In genomic region chr5:32363030-32363429, GRCh38 we compare ENCODE assay signal across 17 cellular contexts. TPM values are rescaled to one million over a fixed set of nuclear protein-coding genes. Genes with fewer than 3 reads are reported as not detected.
A peak's percentile ranks its signal among the peaks of the same experiment; 100 is the strongest.
DNase-seq lines count a peak whose midpoint lies in the region; ATAC-seq, FAIRE-seq and TF ChIP-seq lines count a peak whose summit lies in the region.
"Had no signal": no experiment of that assay in that cellular context is flagged by ENCODE, and none has a peak within 500 bp of the region (broad histone marks: within the 10 kb centered on the region; RNA-seq: fewer than 3 reads in every experiment).

No MANE protein-coding gene starts in this region.

- H3K36me3 ChIP-seq in H1 (ENCODE audit: control insufficient read depth in 2 of 4, insufficient read depth in 4 of 4, low read length in 3 of 4): peaks cover 0 to 24% (median 5%) of the 10 kb centered on the region in 4 experiments; a peak in 5 of 8 replicates

- no peak overlapping the region for H4K8ac ChIP-seq in H1 (ENCODE audit: extremely low read depth, insufficient read depth, low read length)

- no peak overlapping the region for H2AFZ ChIP-seq in H1 (ENCODE audit: low read length)
- H2AFZ ChIP-seq: GM23338 had no signal

- H3K4me3 Mint-ChIP-seq in activated naive CD8-positive, alpha-beta T cell: no peak overlapping the region
- no peak overlapping the region for H3K4me3 Mint-ChIP-seq in activated naive CD8-positive, alpha-beta T cell treated with anti-CD3 and anti-CD28 coated beads, Interleukin-2, amount 50 U/mL, for 24 hours
- H3K4me3 Mint-ChIP-seq: CD4-positive, alpha-beta T cell; GM23338; H9 had no signal

- no peak for TF ChIP-seq CTCF in H1 (IDR thresholded peaks at IDR 0.05; ENCODE audit: control extremely low read depth in 1 of 3, insufficient read depth in 1 of 3, low read depth in 1 of 3, low read length in 3 of 3)

- no peak overlapping the region for H3K23ac ChIP-seq in H1 (ENCODE audit: insufficient read length)

- H3K4ac ChIP-seq in H1 (replicated peaks; ENCODE audit: insufficient read length, low read depth, low read length): no peak overlapping the region

- POLR2A ChIA-PET in H1 (lab: Charles Lee; ENCODE audit: partially characterized antibody): no interaction called here

- FAIRE-seq in H54 (lab: Jason Lieb, UNC) (peak; percentile 68), H1 (lab: Jason Lieb, UNC) (no peak), RCC 7860 (lab: Jason Lieb, UNC) (no peak)
- FAIRE-seq: A204.1 had no signal

- no peak overlapping the region for H3K18ac ChIP-seq in H1 (ENCODE audit: extremely low read depth, low read length)

- no peak overlapping the region for H2BK120ac ChIP-seq in H1 (replicated peaks; ENCODE audit: low read depth, low read length)

- no peaks in the 10 kb centered on the region for H4K20me1 ChIP-seq in H1 (replicated peaks in 1 of 2; ENCODE audit: control insufficient read depth in 1 of 2, insufficient read depth in 2 of 2, low read length in 2 of 2)

- H3K79me2 ChIP-seq in H1 (ENCODE audit: control insufficient read depth in 1 of 2, insufficient read depth in 2 of 2, low read length in 2 of 2): no peaks in the 10 kb centered on the region

- no peak overlapping the region for H3K4me3 ChIP-seq in H1 (ENCODE audit: extremely low read depth in 1 of 4, insufficient read depth in 2 of 4, low read depth in 3 of 4, low read length in 4 of 4)
- H3K4me3 ChIP-seq: GM23338 had no signal

- H3K4me1 ChIP-seq in H1 (replicated peaks in 1 of 4; ENCODE audit: control insufficient read depth in 3 of 4, insufficient read depth in 4 of 4, low read length in 3 of 4): peaks cover 0 to 2% (median 0%) of the 10 kb centered on the region in 4 experiments; a peak in 1 of 7 replicates
- H3K4me1 ChIP-seq: Caco-2 had no signal

- H3K9me3 ChIP-seq in H1 (ENCODE audit: insufficient read depth in 2 of 2, low read depth in 1 of 2, low read length in 1 of 2): no peaks in the 10 kb centered on the region
- H3K9me3 ChIP-seq: Caco-2 had no signal

- H3K4me2 ChIP-seq in H1 (ENCODE audit: insufficient read depth in 1 of 2, low read depth in 2 of 2, low read length in 2 of 2): no peak overlapping the region
- H3K4me2 ChIP-seq: GM23338 had no signal

- no peak overlapping the region for H2BK12ac ChIP-seq in H1 (ENCODE audit: low read depth, low read length)

- H4K91ac ChIP-seq in H1 (replicated peaks; ENCODE audit: insufficient read length, low read length): no peak overlapping the region

- H3K36me3 Mint-ChIP-seq in activated naive CD8-positive, alpha-beta T cell: peaks cover 7% of the 10 kb centered on the region
- peaks cover 30% of the 10 kb centered on the region for H3K36me3 Mint-ChIP-seq in activated naive CD8-positive, alpha-beta T cell treated with anti-CD3 and anti-CD28 coated beads, Interleukin-2, amount 50 U/mL, for 24 hours (ENCODE audit: low read depth)

- H2BK15ac ChIP-seq in H1 (ENCODE audit: low read length): no peak overlapping the region

- no peak overlapping the region for H3K14ac ChIP-seq in H1 (ENCODE audit: insufficient read length)

- H3K4me1 Mint-ChIP-seq in activated naive CD8-positive, alpha-beta T cell (ENCODE audit: low read depth): no peaks in the 10 kb centered on the region
- peaks cover under 1% of the 10 kb centered on the region for H3K4me1 Mint-ChIP-seq in activated naive CD8-positive, alpha-beta T cell treated with anti-CD3 and anti-CD28 coated beads, Interleukin-2, amount 50 U/mL, for 24 hours

- H2AK5ac ChIP-seq in H1 (ENCODE audit: low read depth, low read length): no peak overlapping the region

- H2BK5ac ChIP-seq in H1 (ENCODE audit: low read depth, low read length): no peak overlapping the region

- no peak overlapping the region for H4K5ac ChIP-seq in H1 (ENCODE audit: insufficient read length, low read depth, low read length)

- no peak overlapping the region for H2BK20ac ChIP-seq in H1 (ENCODE audit: low read length)

- H3K9me3 Mint-ChIP-seq in activated naive CD8-positive, alpha-beta T cell (ENCODE audit: low read depth): no peaks in the 10 kb centered on the region
- no peaks in the 10 kb centered on the region for H3K9me3 Mint-ChIP-seq in activated naive CD8-positive, alpha-beta T cell treated with anti-CD3 and anti-CD28 coated beads, Interleukin-2, amount 50 U/mL, for 24 hours
- H3K9me3 Mint-ChIP-seq: CD4-positive, alpha-beta T cell; GM23338; H9 had no signal

- no peaks in the 10 kb centered on the region for H3K27me3 ChIP-seq in H1 (replicated peaks in 1 of 4; ENCODE audit: control insufficient read depth in 3 of 4, extremely low read depth in 1 of 4, insufficient read depth in 3 of 4, low read length in 3 of 4)

- intact Hi-C loops in posterior cingulate gyrus (cut with DNase I): no loop called here

- CTCF ChIA-PET in H1 (lab: Charles Lee; ENCODE audit: partially characterized antibody): no interaction called here

- no peaks in the 10 kb centered on the region for H3K23me2 ChIP-seq in H1 (ENCODE audit: low read depth, low read length)

- no peak for TF ChIP-seq EP300 in H1 (IDR thresholded peaks at IDR 0.05; ENCODE audit: borderline replicate concordance in 1 of 2, low read depth in 2 of 2, low read length in 2 of 2)

- H3K9ac ChIP-seq in H1 (replicated peaks in 1 of 4; ENCODE audit: extremely low read depth in 1 of 4, low read depth in 3 of 4, low read length in 3 of 4): no peak overlapping the region

- DNase-seq in activated naive CD8-positive, alpha-beta T cell treated with anti-CD3 and anti-CD28 coated beads, Interleukin-2, amount 50 U/mL, for 24 hours: no peak
- no peak for DNase-seq in H54 (ENCODE audit: insufficient read length, low spot score)
- DNase-seq in H1 (ENCODE audit: low read depth in 1 of 2, low spot score in 2 of 2): no peak
- no peak for DNase-seq in RCC 7860 (ENCODE audit: low spot score)
- DNase-seq in posterior cingulate gyrus: no peak
- DNase-seq: AML-193; Caco-2; CD4-positive, alpha-beta T cell; DMS153; DMS79; GDM1; H9; KBM-7 had no signal

- H3K27ac ChIP-seq in H1 (ENCODE audit: low read depth, low read length): no peak overlapping the region
- H3K27ac ChIP-seq: C4-2B had no signal

- ATAC-seq in activated naive CD8-positive, alpha-beta T cell treated with anti-CD3 and anti-CD28 coated beads, Interleukin-2, amount 50 U/mL, for 24 hours: no peak
- ATAC-seq: GM23338 had no signal

- TF ChIP-seq RAD21 in H1 (IDR thresholded peaks at IDR 0.05 in 1 of 2, conservative IDR thresholded peaks at IDR 0.05 in 1 of 2; ENCODE audit: low read depth in 2 of 2, low read length in 2 of 2): no peak

- H3K79me1 ChIP-seq in H1 (ENCODE audit: low read depth, low read length): no peaks in the 10 kb centered on the region

- no peak overlapping the region for H3K56ac ChIP-seq in H1 (replicated peaks; ENCODE audit: insufficient read length, low read depth, low read length)

- H3K27me3 Mint-ChIP-seq in activated naive CD8-positive, alpha-beta T cell: no peaks in the 10 kb centered on the region
- no peaks in the 10 kb centered on the region for H3K27me3 Mint-ChIP-seq in activated naive CD8-positive, alpha-beta T cell treated with anti-CD3 and anti-CD28 coated beads, Interleukin-2, amount 50 U/mL, for 24 hours
- H3K27me3 Mint-ChIP-seq: CD4-positive, alpha-beta T cell had no signal

- TF ChIP-seq POLR2A in H54 (IDR thresholded peaks at IDR 0.05; ENCODE audit: low read depth, low read length) (no peak), H1 (IDR thresholded peaks at IDR 0.05; ENCODE audit: control extremely low read depth in 1 of 2, low read depth in 2 of 2, low read length in 2 of 2) (no peak)

- peak overlapping the region; percentile 41 for H3K27ac Mint-ChIP-seq in activated naive CD8-positive, alpha-beta T cell
- no peak overlapping the region for H3K27ac Mint-ChIP-seq in activated naive CD8-positive, alpha-beta T cell treated with anti-CD3 and anti-CD28 coated beads, Interleukin-2, amount 50 U/mL, for 24 hours
- H3K27ac Mint-ChIP-seq: CD4-positive, alpha-beta T cell; GM23338 had no signal

TF ChIP-seq in H1, 55 proteins besides CTCF, POLR2A, EP300 and RAD21:
- TF ChIP-seq KDM5A (IDR thresholded peaks at IDR 0.05; ENCODE audit: low read length) (no peak), MAFK (IDR thresholded peaks at IDR 0.05; ENCODE audit: low read depth, low read length) (peak; percentile 70)

RNA-seq across cellular contexts. Expression of gene MTMR12, which starts 50.3 kb away (rescaled TPM):
- 49.3 and 59.3 TPM in 2 replicates for total RNA-seq in H1 (2021; fragmentation: NEBNext Ultra II Directional; extraction: Animal tissue kit (Norgen Biotek cat#: 25700))
- polyA plus RNA-seq in H1 (2011; rRNA removed): 19.1 and 19.3 TPM in 2 replicates
- polyA plus RNA-seq in H1 (2011; cell fraction: cytosol; rRNA removed): 23.2 TPM
- polyA plus RNA-seq in H1 (2011; cell fraction: nucleus; rRNA removed): 14.4 TPM
- 19.9 to 33.7 TPM (median 25.2 TPM) in 4 replicates for polyA plus RNA-seq in H1 (2012, experiment 1 of 2)
- 4.4 TPM for polyA plus RNA-seq in H1 (2012, experiment 2 of 2)
- polyA plus RNA-seq in H1 (2013, experiment 1 of 2): 22.6 TPM
- 23.5 TPM for polyA plus RNA-seq in H1 (2013, experiment 2 of 2)
- polyA minus RNA-seq in H1 (2011; rRNA and poly(A)+ RNA removed): 40.1 and 53.5 TPM in 2 replicates
- 35.7 TPM for polyA minus RNA-seq in H1 (2011; cell fraction: cytosol; rRNA and poly(A)+ RNA removed)
- polyA minus RNA-seq in H1 (2011; cell fraction: nucleus; rRNA and poly(A)+ RNA removed): 45.8 TPM
